In the genomic region with DNA sequence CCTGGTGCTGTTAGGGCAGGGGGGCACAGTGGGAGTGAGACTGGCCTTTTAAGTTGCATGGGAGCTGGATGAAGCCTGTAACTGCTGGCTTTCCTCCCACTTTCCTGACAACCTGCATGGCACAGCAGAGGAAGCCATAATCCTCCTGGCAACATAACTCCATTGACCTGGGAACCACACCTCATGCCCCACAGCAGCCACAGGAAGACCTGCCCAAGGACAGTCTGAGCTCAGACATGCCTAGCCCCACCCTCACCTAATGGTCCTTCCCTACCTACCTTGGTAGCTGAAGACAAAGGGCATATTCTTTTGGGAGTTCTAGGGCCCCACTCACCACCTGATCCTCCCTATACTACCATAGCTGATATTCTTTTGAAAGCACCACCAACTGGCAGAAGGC, we compare ENCODE assay signal across 28 cellular contexts.
A peak's percentile ranks its signal among the peaks of the same experiment; 100 is the strongest.
DNase-seq lines count a peak whose midpoint lies in the region; ATAC-seq, FAIRE-seq and TF ChIP-seq lines count a peak whose summit lies in the region.
"Had no signal": no experiment of that assay in that cellular context is flagged by ENCODE, and none has a peak within 500 bp of the region (broad histone marks: within the 10 kb centered on the region; RNA-seq: fewer than 3 reads in every experiment).

No MANE protein-coding gene starts in this region.

- no peak overlapping the region for H3K27ac Mint-ChIP-seq in endodermal cell
- H3K27ac Mint-ChIP-seq: CD4-positive, alpha-beta memory T cell; CD4-positive, CD25-positive, alpha-beta regulatory T cell; CD8-positive, alpha-beta memory T cell had no signal

- intact Hi-C loops in sciatic nerve (cut with DNase I) = no loop called here

- H3K9me3 ChIP-seq in endodermal cell (ENCODE audit: control insufficient read depth, low read length) = peaks cover 55% of the 10 kb centered on the region
- H3K9me3 ChIP-seq: BE2C, BLaER1 had no signal

- H3K4me3 ChIP-seq in bronchial epithelial cell (ENCODE audit: low read depth, low read length) (no peak overlapping the region), endodermal cell (ENCODE audit: low read length) (peak overlapping the region; percentile 25)
- H3K4me3 ChIP-seq: BLaER1, GM12878 had no signal

- H3K27ac ChIP-seq in RWPE1 (peak overlapping the region; percentile 39), endodermal cell (ENCODE audit: low read depth, low read length) (no peak overlapping the region)
- H3K27ac ChIP-seq: BLaER1 had no signal

- ATAC-seq in esophagus mucosa (peak; percentile 91), sciatic nerve (no peak), HG02884 (IDR thresholded peaks at IDR 0.05; ENCODE audit: unreplicated experiment) (no peak)
- ATAC-seq: GM12878 had no signal

- no peak for TF ChIP-seq CTCF in RWPE1 (conservative IDR thresholded peaks at IDR 0.05; ENCODE audit: low read depth)
- no peak for TF ChIP-seq CTCF in bronchial epithelial cell (IDR thresholded peaks at IDR 0.05; ENCODE audit: insufficient read depth, low read length, severe bottlenecking)
- TF ChIP-seq CTCF in endodermal cell (conservative IDR thresholded peaks at IDR 0.05) = no peak

- H3K9ac ChIP-seq in endodermal cell (ENCODE audit: extremely low read depth, low read length, poor library complexity, severe bottlenecking) = no peak overlapping the region
- H3K9ac ChIP-seq: BLaER1 had no signal

- no peak for FAIRE-seq in bronchial epithelial cell (lab: Jason Lieb, UNC)
- FAIRE-seq in GM12892 (lab: Jason Lieb, UNC) = no peak
- FAIRE-seq: A204.1, GM12878, GM19239 had no signal

- H3K27me3 Mint-ChIP-seq in endodermal cell (ENCODE audit: insufficient read depth) = no peaks in the 10 kb centered on the region
- H3K27me3 Mint-ChIP-seq: CD4-positive, alpha-beta memory T cell; CD4-positive, CD25-positive, alpha-beta regulatory T cell had no signal

- H3K4me1 ChIP-seq in endodermal cell (ENCODE audit: control insufficient read depth, insufficient read depth, low read length) = peaks cover 9% of the 10 kb centered on the region
- H3K4me1 ChIP-seq: BE2C, BLaER1 had no signal

- CTCF ChIA-PET in RWPE1 (lab: Yijun Ruan, JAX) = no interaction called here

- H3K36me3 ChIP-seq in bronchial epithelial cell (ENCODE audit: control insufficient read depth, insufficient read depth, low read length) = no peaks in the 10 kb centered on the region
- no peaks in the 10 kb centered on the region for H3K36me3 ChIP-seq in endodermal cell (ENCODE audit: control insufficient read depth, insufficient read depth, low read length)
- H3K36me3 ChIP-seq: BE2C, BLaER1 had no signal

- H3K9me3 Mint-ChIP-seq in endodermal cell = peaks cover 55% of the 10 kb centered on the region

- H3K27me3 ChIP-seq in bronchial epithelial cell (ENCODE audit: control insufficient read depth, insufficient read depth, low read length) (no peaks in the 10 kb centered on the region), endodermal cell (ENCODE audit: control insufficient read depth, insufficient read depth, low read length, poor library complexity, severe bottlenecking) (no peaks in the 10 kb centered on the region)
- H3K27me3 ChIP-seq: BE2C, BLaER1 had no signal

- H3K4me1 Mint-ChIP-seq in endodermal cell = no peaks in the 10 kb centered on the region
- H3K4me1 Mint-ChIP-seq: CD14-positive monocyte; CD4-positive, alpha-beta memory T cell; CD4-positive, CD25-positive, alpha-beta regulatory T cell; CD8-positive, alpha-beta memory T cell had no signal

- H3K4me3 Mint-ChIP-seq in endodermal cell = no peak overlapping the region
- H3K4me3 Mint-ChIP-seq: CD14-positive monocyte; CD4-positive, alpha-beta memory T cell; CD4-positive, CD25-positive, alpha-beta regulatory T cell; CD8-positive, alpha-beta memory T cell had no signal

- no peak for TF ChIP-seq POLR2A in GM12892 (IDR thresholded peaks at IDR 0.05; ENCODE audit: low read depth, low read length)

- H3K36me3 Mint-ChIP-seq in endodermal cell (ENCODE audit: low read depth) = peaks cover 12% of the 10 kb centered on the region
- H3K36me3 Mint-ChIP-seq: CD14-positive monocyte; CD4-positive, alpha-beta memory T cell; CD4-positive, CD25-positive, alpha-beta regulatory T cell; CD8-positive, alpha-beta memory T cell had no signal

- POLR2A ChIA-PET in RWPE1 (lab: Yijun Ruan, JAX; ENCODE audit: low non-redundant PET) = no interaction called here

- no peak for DNase-seq in RWPE1 (ENCODE audit: low spot score)
- peak; percentile 7 for DNase-seq in bronchial epithelial cell (ENCODE audit: low read depth)
- DNase-seq in endodermal cell = no peak
- DNase-seq in activated CD4-positive, CD25-positive, alpha-beta regulatory T cell (lab: John Stamatoyannopoulos, UW) = no peak
- no peak for DNase-seq in sciatic nerve (ENCODE audit: low spot score)
- no peak for DNase-seq in GM12892 (ENCODE audit: insufficient read length)
- DNase-seq: 8988T; ACHN; BE2C; C1 segment of cervical spinal cord; CD4-positive, alpha-beta memory T cell; CD4-positive, CD25-positive, alpha-beta regulatory T cell; CD8-positive, alpha-beta memory T cell; COR-L47; DMS 273 treated with DMSO at 0.1 percent for 48 hours; DMS153; DMS53; DMS79; DND-41; EL; GDM1 had no signal
